In genomic region chr11:86802601-86803051, GRCh38 we compare ENCODE assay signal across 9 cellular contexts. TPM values are rescaled to one million over a fixed set of nuclear protein-coding genes. Genes with fewer than 3 reads are reported as not detected.
DNase-seq lines count a peak whose midpoint lies in the region; ATAC-seq and TF ChIP-seq lines count a peak whose summit lies in the region.
"Had no signal": no experiment of that assay in that cellular context is flagged by ENCODE, and none has a peak within 500 bp of the region (broad histone marks: within the 10 kb centered on the region; RNA-seq: fewer than 3 reads in every experiment).

No MANE protein-coding gene starts in this region.

- H3K4me1 Mint-ChIP-seq in neural crest cell, result peaks cover 65% of the 10 kb centered on the region

- H3K27ac ChIP-seq in epithelial cell of prostate, result peak overlapping the region; percentile 93

- H3K36me3 Mint-ChIP-seq in neural crest cell (ENCODE audit: low read depth), result no peaks in the 10 kb centered on the region

- no peak for DNase-seq in activated CD4-positive, CD25-positive, alpha-beta regulatory T cell treated with anti-CD3 and anti-CD28 coated beads, Interleukin-2, amount 50 U/mL, for 72 hours
- DNase-seq in RPMI7951 (ENCODE audit: low read depth) (peak; percentile 67), epithelial cell of prostate (ENCODE audit: low read depth, low spot score) (no peak), neural crest cell (ENCODE audit: low read depth, low spot score) (no peak)

- no peaks in the 10 kb centered on the region for H3K27me3 Mint-ChIP-seq in neural crest cell (ENCODE audit: low read depth)

- no peak overlapping the region for H3K27ac Mint-ChIP-seq in neural crest cell (ENCODE audit: unreplicated experiment)
- H3K27ac Mint-ChIP-seq: dendritic cell treated with granulocyte-macrophage colony-stimulating factor and Interleukin-4, amounts not matched to agents 40 ng/mL and 50 ng/mL, for 4 days had no signal

- H3K4me3 Mint-ChIP-seq in neural crest cell, result peak overlapping the region; percentile 89
- H3K4me3 Mint-ChIP-seq: dendritic cell treated with granulocyte-macrophage colony-stimulating factor and Interleukin-4, amounts not matched to agents 40 ng/mL and 50 ng/mL, for 4 days had no signal

- TF ChIP-seq CTCF in neural crest cell (conservative IDR thresholded peaks at IDR 0.05), result peak; percentile 72

- ATAC-seq in activated CD4-positive, CD25-positive, alpha-beta regulatory T cell treated with anti-CD3 and anti-CD28 coated beads, Interleukin-2, amount 50 U/mL, for 24 hours, result peak; percentile 61 to 66
- peak; percentile 62 for ATAC-seq in HG03354 (IDR thresholded peaks at IDR 0.05; ENCODE audit: poor library complexity, severe bottlenecking, unreplicated experiment)
- no peak for ATAC-seq in GM21825 (IDR thresholded peaks at IDR 0.05; ENCODE audit: unreplicated experiment)
- ATAC-seq in HG03108 (IDR thresholded peaks at IDR 0.05; ENCODE audit: unreplicated experiment), result no peak

- no peaks in the 10 kb centered on the region for H3K9me3 Mint-ChIP-seq in neural crest cell
- H3K9me3 Mint-ChIP-seq: dendritic cell treated with granulocyte-macrophage colony-stimulating factor and Interleukin-4, amounts not matched to agents 40 ng/mL and 50 ng/mL, for 4 days had no signal

RNA-seq across cellular contexts. Expression of gene PRSS23, which starts 2.3 kb away (rescaled TPM):
- total RNA-seq in RPMI7951 (2014; rRNA removed; shearing (Covaris generic)), result 133 and 144 TPM in 2 replicates
- total RNA-seq in neural crest cell, result 27.5 and 27.6 TPM in 2 replicates

Comparison
In these comparisons a context has a peak if more than half of its experiments do, and no peak if none do; other contexts are left out.
1. ATAC-seq: peak in activated CD4-positive, CD25-positive, alpha-beta regulatory T cell treated with anti-CD3 and anti-CD28 coated beads, Interleukin-2, amount 50 U/mL, for 24 hours (2 of 2) and HG03354 (single experiment); none in GM21825 (single experiment) and HG03108 (single experiment).